Comparison of ENCODE assay signal across 9 cellular contexts in genomic region chr6:72623808-72624207, GRCh38. TPM values are rescaled to one million over a fixed set of nuclear protein-coding genes. Genes with fewer than 3 reads are reported as not detected.
DNase-seq lines count a peak whose midpoint lies in the region; ATAC-seq and TF ChIP-seq lines count a peak whose summit lies in the region.
"Had no signal": no experiment of that assay in that cellular context is flagged by ENCODE, and none has a peak within 500 bp of the region (broad histone marks: within the 10 kb centered on the region; RNA-seq: fewer than 3 reads in every experiment).

No MANE protein-coding gene starts in this region.

- intact Hi-C loops in mammary epithelial cell (cut with micrococcal nuclease) (loop anchor here (5.0 to 10.0 kb wide), 5 partner anchors 123 to 703 kb away; no protein-coding TSS in a partner anchor), heart right ventricle (cut with DNase I) (loop anchor here in 2 of 10 donors (5.0 to 10.0 kb wide), 2 partner anchors 491 to 503 kb away; no protein-coding TSS in a partner anchor)

- ATAC-seq in activated T-cell treated with anti-CD3 and anti-CD28 coated beads, Interleukin-2, amount 50 U/mL, for 4 hours = no peak
- no peak for ATAC-seq in stimulated activated effector memory CD8-positive, alpha-beta T cell treated with anti-CD3 and anti-CD28 coated beads, Interleukin-12 subunit alpha, Interleukin-12 subunit beta, amount 100 ng/mL, for 72 hours
- ATAC-seq in heart right ventricle (no peak), GM18505 (IDR thresholded peaks at IDR 0.05; ENCODE audit: unreplicated experiment) (no peak), GM21528 (IDR thresholded peaks at IDR 0.05; ENCODE audit: low FRiP score, unreplicated experiment) (no peak)

- peaks cover 30% of the 10 kb centered on the region for H4K20me1 ChIP-seq in OCI-LY3 (ENCODE audit: insufficient read depth, low read length)
- no peaks in the 10 kb centered on the region for H4K20me1 ChIP-seq in mammary epithelial cell (ENCODE audit: insufficient read depth, low read length)

- CTCF ChIA-PET in mammary epithelial cell (lab: Charles Lee; ENCODE audit: low non-redundant PET) = interaction anchor here (0.6 to 1.1 kb wide), 2 partner anchors 23 to 498 kb away, joined by 3 read pairs; no protein-coding TSS in a partner anchor

- peaks cover 2% of the 10 kb centered on the region for H3K36me3 Mint-ChIP-seq in activated T-cell treated with anti-CD3 and anti-CD28 coated beads, Interleukin-2, amount 50 U/mL, for 4 hours (ENCODE audit: insufficient read depth)
- peaks cover 6% of the 10 kb centered on the region for H3K36me3 Mint-ChIP-seq in stimulated activated effector memory CD8-positive, alpha-beta T cell treated with anti-CD3 and anti-CD28 coated beads, Interleukin-12 subunit alpha, Interleukin-12 subunit beta, amount 100 ng/mL, for 72 hours

- dilution Hi-C loops in mammary epithelial cell (cut with HindIII; ENCODE audit: low sequenced_read_pairs) = no loop called here

- no peaks in the 10 kb centered on the region for H3K9me3 ChIP-seq in OCI-LY3 (ENCODE audit: insufficient read depth, low read length)
- no peaks in the 10 kb centered on the region for H3K9me3 ChIP-seq in mammary epithelial cell (replicated peaks; ENCODE audit: insufficient read depth, low read length)
- no peaks in the 10 kb centered on the region for H3K9me3 ChIP-seq in heart right ventricle

- peak overlapping the region; percentile 95 for H3K4me3 Mint-ChIP-seq in activated T-cell treated with anti-CD3 and anti-CD28 coated beads, Interleukin-2, amount 50 U/mL, for 4 hours
- H3K4me3 Mint-ChIP-seq in stimulated activated effector memory CD8-positive, alpha-beta T cell treated with anti-CD3 and anti-CD28 coated beads, Interleukin-12 subunit alpha, Interleukin-12 subunit beta, amount 100 ng/mL, for 72 hours = peak overlapping the region; percentile 82

- no peak for TF ChIP-seq POLR2A in GM18505 (IDR thresholded peaks at IDR 0.05; ENCODE audit: borderline replicate concordance, extremely low read depth, insufficient read depth, insufficient read length)

- WGBS in mammary epithelial cell (ENCODE audit: low coverage, missing lambda C conversion rate) = 60% methylated on average over 5 of the region's 5 CpGs
- WGBS in heart right ventricle, 2 donors = 36 to 49% methylated on average over 5 of the region's 5 CpGs

- TF ChIP-seq CTCF in OCI-LY3 (IDR thresholded peaks at IDR 0.05; ENCODE audit: low read depth, low read length) (no peak), mammary epithelial cell (conservative IDR thresholded peaks at IDR 0.05 in 1 of 2, IDR thresholded peaks at IDR 0.05 in 1 of 2; ENCODE audit: extremely low read depth in 1 of 2, insufficient read depth in 1 of 2, low read depth in 1 of 2, low read length in 2 of 2) (no peak), heart right ventricle (IDR thresholded peaks at IDR 0.05) (no peak)

- H3K27ac ChIP-seq in OCI-LY3 (ENCODE audit: low read length) = no peak overlapping the region
- peak overlapping the region; percentile 50 for H3K27ac ChIP-seq in mammary epithelial cell (ENCODE audit: insufficient read depth, low read depth, low read length)
- H3K27ac ChIP-seq in heart right ventricle = no peak overlapping the region

- in situ Hi-C loops in mammary epithelial cell (cut with MboI; ENCODE audit: low sequenced_read_pairs in 2 of 2) = loop anchor here in 1 of 2 donors (10.0 kb wide), 1 partner anchor 501 kb away; no protein-coding TSS in a partner anchor

- H3K4me2 ChIP-seq in OCI-LY3 (ENCODE audit: low read length) = peak overlapping the region; percentile 96
- peak overlapping the region; percentile 95 for H3K4me2 ChIP-seq in mammary epithelial cell (ENCODE audit: insufficient read depth, low read depth, low read length)

- no peak for DNase-seq in activated T-cell treated with anti-CD3 and anti-CD28 coated beads, Interleukin-2, amount 50 U/mL, for 4 hours
- no peak for DNase-seq in activated T-cell treated with anti-CD3 and anti-CD28 coated beads for 4 hours
- DNase-seq in mammary epithelial cell = no peak
- no peak for DNase-seq in stimulated activated effector memory CD8-positive, alpha-beta T cell treated with anti-CD3 and anti-CD28 coated beads, Interleukin-12 subunit alpha, Interleukin-12 subunit beta, amount 100 ng/mL, for 72 hours (ENCODE audit: low spot score in 2 of 2)
- no peak for DNase-seq in heart right ventricle

- H3K27ac Mint-ChIP-seq in stimulated activated effector memory CD8-positive, alpha-beta T cell treated with anti-CD3 and anti-CD28 coated beads, Interleukin-12 subunit alpha, Interleukin-12 subunit beta, amount 100 ng/mL, for 72 hours = no peak overlapping the region

- peaks cover 11% of the 10 kb centered on the region for H3K36me3 ChIP-seq in OCI-LY3 (replicated peaks; ENCODE audit: low read depth, low read length)
- H3K36me3 ChIP-seq in mammary epithelial cell (ENCODE audit: insufficient read depth, low read length) = no peaks in the 10 kb centered on the region
- no peaks in the 10 kb centered on the region for H3K36me3 ChIP-seq in heart right ventricle

- H3K9me3 Mint-ChIP-seq in activated T-cell treated with anti-CD3 and anti-CD28 coated beads, Interleukin-2, amount 50 U/mL, for 4 hours = no peaks in the 10 kb centered on the region
- H3K9me3 Mint-ChIP-seq in stimulated activated effector memory CD8-positive, alpha-beta T cell treated with anti-CD3 and anti-CD28 coated beads, Interleukin-12 subunit alpha, Interleukin-12 subunit beta, amount 100 ng/mL, for 72 hours = no peaks in the 10 kb centered on the region

- H3K4me1 Mint-ChIP-seq in activated T-cell treated with anti-CD3 and anti-CD28 coated beads, Interleukin-2, amount 50 U/mL, for 4 hours (ENCODE audit: low read depth) = peaks cover 59% of the 10 kb centered on the region
- peaks cover 47% of the 10 kb centered on the region for H3K4me1 Mint-ChIP-seq in stimulated activated effector memory CD8-positive, alpha-beta T cell treated with anti-CD3 and anti-CD28 coated beads, Interleukin-12 subunit alpha, Interleukin-12 subunit beta, amount 100 ng/mL, for 72 hours

- H3K27me3 Mint-ChIP-seq in activated T-cell treated with anti-CD3 and anti-CD28 coated beads, Interleukin-2, amount 50 U/mL, for 4 hours (ENCODE audit: low read depth) = no peaks in the 10 kb centered on the region

- H3K9ac ChIP-seq in OCI-LY3 (ENCODE audit: low read length) (peak overlapping the region; percentile 96), mammary epithelial cell (ENCODE audit: insufficient read depth, low read length) (no peak overlapping the region)

- H3K27me3 ChIP-seq in OCI-LY3 (ENCODE audit: low read depth, low read length) = peaks cover 4% of the 10 kb centered on the region
- no peaks in the 10 kb centered on the region for H3K27me3 ChIP-seq in mammary epithelial cell (ENCODE audit: insufficient read depth, low read length)
- peaks cover 4 to 70% (median 56%) of the 10 kb centered on the region in 7 donors for H3K27me3 ChIP-seq in heart right ventricle

- H3K79me2 ChIP-seq in OCI-LY3 (ENCODE audit: low read length) (peaks cover 56% of the 10 kb centered on the region), mammary epithelial cell (ENCODE audit: insufficient read depth, low read length) (peaks cover 65% of the 10 kb centered on the region)

- H2AFZ ChIP-seq in OCI-LY3 (ENCODE audit: low read depth, low read length) = no peak overlapping the region
- H2AFZ ChIP-seq in mammary epithelial cell (ENCODE audit: low read depth, low read length) = peak overlapping the region; percentile 12

- H3K4me3 ChIP-seq in OCI-LY3 (ENCODE audit: low read length) (peak overlapping the region; percentile 92), mammary epithelial cell (replicated peaks in 1 of 3; ENCODE audit: insufficient read depth in 1 of 3, low read depth in 2 of 3, low read length in 3 of 3) (peak overlapping the region in 2 of 3 experiments; percentile 72), heart right ventricle (no peak overlapping the region)

- BruUV-seq in mammary epithelial cell (replicated peaks; lab: Mats Ljungman, UMichigan) = no TSS peak

- H3K4me1 ChIP-seq in OCI-LY3 (ENCODE audit: low read length) (peaks cover 59% of the 10 kb centered on the region), mammary epithelial cell (ENCODE audit: insufficient read depth, low read length) (peaks cover 21% of the 10 kb centered on the region), heart right ventricle (peaks cover 0 to 40% (median 34%) of the 10 kb centered on the region in 9 donors)

RNA-seq across cellular contexts. Expression of gene KCNQ5, which starts 1.9 kb away (rescaled TPM):
- total RNA-seq in activated T-cell treated with anti-CD3 and anti-CD28 coated beads, Interleukin-2, amount 50 U/mL, for 4 hours = 10 to 100 TPM in 2 of 3 donors, 1 to 10 TPM in 1; 9.7 to 13.1 (median 11.0) TPM
- 10 to 100 TPM; 10.5 to 11.8 TPM for total RNA-seq in mammary epithelial cell
- 4.0 TPM for polyA plus RNA-seq in mammary epithelial cell
- 7.6 TPM for polyA minus RNA-seq in mammary epithelial cell
- under 1 TPM in 2 of 10 donors, not detected in 8; 0.12 to 0.15 TPM for total RNA-seq in heart right ventricle
- under 1 TPM in 1 of 2 donors, not detected in 1; under 0.01 TPM for polyA plus RNA-seq in heart right ventricle
- total RNA-seq: HepG2 had no signal

Comparison
In these comparisons a context has a peak if more than half of its experiments do, and no peak if none do; other contexts are left out.
1. H3K4me3 ChIP-seq: peak in OCI-LY3 (single experiment) and mammary epithelial cell (2 of 3); none in heart right ventricle (0 of 10).
2. RNA of gene KCNQ5, which starts 1.9 kb away (total RNA-seq): 10.5 to 11.8 TPM in mammary epithelial cell and 9.7 to 13.1 TPM in activated T-cell treated with anti-CD3 and anti-CD28 coated beads, Interleukin-2, amount 50 U/mL, for 4 hours; 0.12 to 0.15 TPM in heart right ventricle; every median in the first group is over 4 times any median in the second.